Comparison of ENCODE assay signal across 15 cellular contexts in the genomic region with DNA sequence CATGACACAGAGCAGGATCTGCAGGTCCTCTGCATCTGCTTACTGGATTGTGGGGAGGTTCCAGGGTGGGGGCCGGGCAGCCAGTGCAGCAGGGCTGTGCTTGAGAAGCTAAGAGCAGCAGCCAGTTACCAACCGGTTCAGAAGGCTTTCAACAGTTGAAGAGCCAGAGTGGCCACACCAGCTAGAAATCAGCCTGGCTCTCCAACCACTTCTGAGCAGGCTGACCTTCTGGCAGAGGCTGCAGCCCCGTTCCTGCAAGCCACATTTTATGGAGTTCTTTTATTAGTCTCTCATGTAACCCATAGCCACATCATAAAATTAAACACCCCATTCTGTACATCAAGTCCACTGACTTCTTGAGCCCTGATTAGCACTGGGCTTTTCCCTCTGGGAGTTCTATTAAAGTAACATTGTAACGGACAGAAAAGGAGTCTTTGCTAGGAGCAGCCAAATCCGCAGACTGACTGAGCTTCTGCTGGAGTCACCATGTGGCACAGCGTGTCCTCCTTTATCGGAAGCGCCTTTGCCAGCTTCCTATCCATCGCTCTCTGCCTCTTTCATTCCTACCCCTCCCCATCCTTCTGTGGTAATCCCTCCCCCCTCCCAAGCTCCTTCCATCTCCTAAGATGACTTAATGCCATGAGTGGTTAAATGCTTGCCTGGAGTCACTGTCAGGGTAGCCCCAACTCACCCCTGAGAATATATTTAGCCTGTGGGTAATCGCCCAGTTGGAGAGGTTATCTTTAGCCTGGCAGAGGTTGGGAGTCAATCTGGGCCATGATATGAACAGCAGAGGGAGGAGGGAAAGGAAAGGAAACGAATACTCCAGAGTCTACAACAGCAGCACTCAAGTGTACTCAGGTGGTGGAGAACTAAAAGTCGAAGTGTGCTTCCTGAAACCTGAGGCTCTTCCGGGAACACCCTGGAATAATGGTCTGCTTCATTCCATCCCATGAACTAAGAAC.
A peak's percentile ranks its signal among the peaks of the same experiment; 100 is the strongest.
DNase-seq lines count a peak whose midpoint lies in the region; ATAC-seq and TF ChIP-seq lines count a peak whose summit lies in the region.
"Had no signal": no experiment of that assay in that cellular context is flagged by ENCODE, and none has a peak within 500 bp of the region (broad histone marks: within the 10 kb centered on the region; RNA-seq: fewer than 3 reads in every experiment).

No MANE protein-coding gene starts in this region.

- H3K4me1 ChIP-seq in heart left ventricle (peaks cover 0 to 35% (median 19%) of the 10 kb centered on the region in 12 donors), gastrocnemius medialis (peaks cover 39 to 46% of the 10 kb centered on the region in 2 donors), tibial artery (peaks cover 0 to 28% (median 18%) of the 10 kb centered on the region in 4 donors)

- H3K36me3 ChIP-seq in heart left ventricle (no peaks in the 10 kb centered on the region), gastrocnemius medialis (no peaks in the 10 kb centered on the region), tibial artery (no peaks in the 10 kb centered on the region)
- H3K36me3 ChIP-seq: vagina had no signal

- TF ChIP-seq POLR2A in heart left ventricle (IDR thresholded peaks at IDR 0.05) (no peak), gastrocnemius medialis (IDR thresholded peaks at IDR 0.05) (no peak)

- no peaks in the 10 kb centered on the region for H3K9me3 ChIP-seq in heart left ventricle
- H3K9me3 ChIP-seq in gastrocnemius medialis: no peaks in the 10 kb centered on the region
- no peaks in the 10 kb centered on the region for H3K9me3 ChIP-seq in tibial artery
- H3K9me3 ChIP-seq: vagina had no signal

- WGBS in heart left ventricle, 4 donors: 32 to 43% (median 35%) methylated on average over 13 of the region's 13 CpGs

- in situ Hi-C loops in gastrocnemius medialis (cut with MboI; ENCODE audit: low sequenced_read_pairs in 4 of 4): loop anchor here in 2 of 4 donors (25.0 kb wide), 2 partner anchors 140 to 210 kb away; partner anchors contain the start of gene HES1 (in 1 of the 2)

- H3K4me3 ChIP-seq in heart left ventricle (peak overlapping the region in 1 of 12 donors; percentile 2), gastrocnemius medialis (no peak overlapping the region), tibial artery (no peak overlapping the region)
- H3K4me3 ChIP-seq: vagina had no signal

- H3K27me3 ChIP-seq in heart left ventricle: peaks cover 0 to 7% (median 0%) of the 10 kb centered on the region in 9 donors
- no peaks in the 10 kb centered on the region for H3K27me3 ChIP-seq in gastrocnemius medialis
- peaks cover 0 to 29% of the 10 kb centered on the region in 2 donors for H3K27me3 ChIP-seq in tibial artery
- H3K27me3 ChIP-seq: vagina had no signal

- intact Hi-C loops in heart left ventricle (cut with DNase I): no loop called here
- intact Hi-C loops in gastrocnemius medialis (cut with DNase I; ENCODE audit: low total_unique reads): loop anchor here (1.0 to 5.0 kb wide), 2 partner anchors 137 to 325 kb away; no protein-coding TSS in a partner anchor
- intact Hi-C loops in tibial artery (cut with DNase I; ENCODE audit: low total_unique reads): no loop called here

- peak; percentile 82 to 92 (median 90) for ATAC-seq in heart left ventricle
- peak; percentile 87 for ATAC-seq in gastrocnemius medialis
- ATAC-seq in HG03045 (IDR thresholded peaks at IDR 0.05; ENCODE audit: unreplicated experiment): no peak
- ATAC-seq: naive thymus-derived CD8-positive, alpha-beta T cell had no signal

- peak overlapping the region in 11 of 12 donors; percentile 26 to 85 (median 69) for H3K27ac ChIP-seq in heart left ventricle
- H3K27ac ChIP-seq in gastrocnemius medialis: peak overlapping the region; percentile 85 to 90 (median 86)
- H3K27ac ChIP-seq in tibial artery: peak overlapping the region in 1 of 2 donors; percentile 5
- H3K27ac ChIP-seq: vagina had no signal

- DNase-seq in DMS53 (lab: John Stamatoyannopoulos, UW): peak; percentile 70
- peak; percentile 52 for DNase-seq in NCI-H82 treated with DMSO at 0.1 percent for 48 hours (lab: John Stamatoyannopoulos, UW; ENCODE audit: unreplicated experiment)
- DNase-seq in heart left ventricle: peak in 3 of 5 donors; percentile 41 to 74 (median 48)
- peak; percentile 65 to 84 for DNase-seq in gastrocnemius medialis
- no peak for DNase-seq in activated CD4-positive, alpha-beta T cell treated with anti-CD3 and anti-CD28 coated beads for 4 hours
- DNase-seq in NCI-H2081 treated with DMSO at 0.1 percent for 48 hours (lab: John Stamatoyannopoulos, UW): no peak
- no peak for DNase-seq in tibial artery
- DNase-seq: activated CD4-positive, alpha-beta memory T cell treated with anti-CD3 and anti-CD28 coated beads for 36 hours; activated naive CD4-positive, alpha-beta T cell; GDM1; naive thymus-derived CD8-positive, alpha-beta T cell; NK-92 treated with Interleukin-12 subunit alpha and Interleukin-12 subunit beta, amount 100 ng/mL, for 24 hours; T-helper 1 cell had no signal

- TF ChIP-seq CTCF in heart left ventricle (IDR thresholded peaks at IDR 0.05) (no peak), gastrocnemius medialis (IDR thresholded peaks at IDR 0.05 in 4 of 5, conservative IDR thresholded peaks at IDR 0.05 in 1 of 5) (no peak), tibial artery (IDR thresholded peaks at IDR 0.05) (no peak)

Comparison
In these comparisons a context has a peak if more than half of its experiments do, and no peak if none do; other contexts are left out.
1. DNase-seq: peak in DMS53 (single experiment), NCI-H82 treated with DMSO at 0.1 percent for 48 hours (single experiment), heart left ventricle (3 of 5) and gastrocnemius medialis (2 of 2); none in activated CD4-positive, alpha-beta T cell treated with anti-CD3 and anti-CD28 coated beads for 4 hours (0 of 2), NCI-H2081 treated with DMSO at 0.1 percent for 48 hours (single experiment) and tibial artery (0 of 2).